In the genomic region with DNA sequence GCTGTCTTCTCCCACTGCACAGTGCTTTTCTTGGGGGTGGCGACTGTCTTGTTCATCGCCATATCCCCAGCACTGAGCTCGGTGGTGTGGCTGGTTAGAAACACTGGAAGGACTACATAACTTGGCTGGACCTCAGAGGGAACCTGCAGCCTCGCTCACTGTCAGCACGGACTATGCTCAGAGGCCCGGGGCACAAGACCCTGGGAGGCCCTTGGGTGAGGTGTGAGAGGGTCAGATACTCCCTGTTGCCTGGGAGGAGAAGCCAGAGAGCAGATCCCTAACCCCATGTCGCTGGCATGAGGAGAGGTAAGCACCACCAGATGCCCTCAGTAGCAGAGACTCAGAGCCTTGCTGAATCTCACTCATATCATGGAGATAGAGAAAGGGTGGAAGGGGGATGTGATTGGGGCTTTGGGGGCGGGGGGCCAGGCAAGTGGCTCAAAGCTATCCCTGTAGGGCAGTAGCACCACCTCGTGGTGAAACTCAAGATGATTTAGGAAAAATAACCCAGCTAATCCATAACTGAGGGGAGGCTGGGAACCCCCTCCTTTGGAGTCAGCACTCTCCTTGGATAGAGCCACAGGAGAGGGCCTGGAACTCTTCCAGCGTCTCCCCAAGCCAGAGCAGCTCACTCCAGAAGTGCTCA, we compare ENCODE assay signal across 8 cellular contexts. TPM values are rescaled to one million over a fixed set of nuclear protein-coding genes. Genes with fewer than 3 reads are reported as not detected.
DNase-seq lines count a peak whose midpoint lies in the region; ATAC-seq and TF ChIP-seq lines count a peak whose summit lies in the region.

No MANE protein-coding gene starts in this region.

- no peak for ATAC-seq in HG03108 (IDR thresholded peaks at IDR 0.05; ENCODE audit: unreplicated experiment)

- no peaks in the 10 kb centered on the region for H3K4me1 ChIP-seq in osteoblast (ENCODE audit: insufficient read depth, low read length)

- no peaks in the 10 kb centered on the region for H3K27me3 ChIP-seq in osteoblast (ENCODE audit: insufficient read depth, low read length)

- H3K36me3 ChIP-seq in osteoblast (ENCODE audit: insufficient read depth, low read length), result no peaks in the 10 kb centered on the region

- DNase-seq in COLO829 (ENCODE audit: low spot score) (peak; percentile 62), HFFc6 (peak; percentile 33), fibroblast of pulmonary artery (ENCODE audit: low read depth) (peak; percentile 57), osteoblast (ENCODE audit: insufficient read length, low spot score, missing footprints) (peak; percentile 91), NCI-H524 treated with DMSO at 0.1 percent for 48 hours (lab: John Stamatoyannopoulos, UW) (no peak), cerebellum (ENCODE audit: low spot score) (no peak)
- peak; percentile 41 to 51 for DNase-seq in activated CD4-positive, alpha-beta T cell treated with anti-CD3 and anti-CD28 coated beads for 4 hours

- no peaks in the 10 kb centered on the region for H3K9me3 ChIP-seq in osteoblast (ENCODE audit: low read depth, low read length)

- TF ChIP-seq CTCF in HFFc6 (IDR thresholded peaks at IDR 0.05), result peak; percentile 85
- peak; percentile 38 for TF ChIP-seq CTCF in fibroblast of pulmonary artery (IDR thresholded peaks at IDR 0.05; ENCODE audit: low read length, missing control alignments)
- TF ChIP-seq CTCF in osteoblast (IDR thresholded peaks at IDR 0.05; ENCODE audit: extremely low read depth, low read depth, low read length), result peak; percentile 40

- H4K20me1 ChIP-seq in osteoblast (ENCODE audit: insufficient read depth, low read length), result peaks cover 2% of the 10 kb centered on the region

- H3K27ac ChIP-seq in osteoblast (ENCODE audit: low read depth, low read length), result no peak overlapping the region

- H3K27me3 Mint-ChIP-seq in HFFc6 (ENCODE audit: insufficient read depth), result no peaks in the 10 kb centered on the region; the same call in 1 of the 2 replicates

- H3K79me2 ChIP-seq in osteoblast (ENCODE audit: insufficient read depth, low read length), result no peaks in the 10 kb centered on the region

- no peak overlapping the region for H3K4me2 ChIP-seq in osteoblast (ENCODE audit: insufficient read depth, low read length)

- H3K36me3 Mint-ChIP-seq in HFFc6 (ENCODE audit: low read depth), result no peaks in the 10 kb centered on the region

- H3K4me3 ChIP-seq in fibroblast of pulmonary artery (replicated peaks; ENCODE audit: low read depth, low read length) (no peak overlapping the region), osteoblast (ENCODE audit: insufficient read depth, low read length) (no peak overlapping the region)

- no peak overlapping the region for H3K27ac Mint-ChIP-seq in HFFc6

- no peak overlapping the region for H3K4me3 Mint-ChIP-seq in HFFc6

- peaks cover 28% of the 10 kb centered on the region for H3K4me1 Mint-ChIP-seq in HFFc6 (ENCODE audit: low read depth)

- no peaks in the 10 kb centered on the region for H3K9me3 Mint-ChIP-seq in HFFc6

- no peak overlapping the region for H2AFZ ChIP-seq in osteoblast (ENCODE audit: low read length)

RNA-seq across cellular contexts. Expression of a gene that starts 18.7 kb away (rescaled TPM):
- 100 to 1,000 TPM; 104 to 120 (median 108) TPM for total RNA-seq in HFFc6 (2021; fragmentation: NEBNext Ultra II Directional; extraction: Animal tissue kit (Norgen Biotek cat#: 25700))
- 39.8 and 41.3 TPM in 2 replicates for total RNA-seq in osteoblast
- 12.1 TPM for total RNA-seq in cerebellum

Comparison
In these comparisons a context has a peak if more than half of its experiments do, and no peak if none do; other contexts are left out.
1. DNase-seq: peak in COLO829 (single experiment), HFFc6 (single experiment), activated CD4-positive, alpha-beta T cell treated with anti-CD3 and anti-CD28 coated beads for 4 hours (2 of 2), fibroblast of pulmonary artery (single experiment) and osteoblast (single experiment); none in NCI-H524 treated with DMSO at 0.1 percent for 48 hours (single experiment) and cerebellum (single experiment).
2. Peak in every context shown above with its lines, with median percentiles within 50 percentile points of each other: CTCF ChIP-seq.